Comparison of ENCODE assay signal across 8 cellular contexts in genomic region chr6:27687154-27688013, GRCh38.
DNase-seq lines count a peak whose midpoint lies in the region; TF ChIP-seq lines count a peak whose summit lies in the region.

No MANE protein-coding gene starts in this region.

- no peaks in the 10 kb centered on the region for H4K20me1 ChIP-seq in Loucy (ENCODE audit: insufficient read depth, low read length, poor library complexity, severe bottlenecking)

- no peaks in the 10 kb centered on the region for H3K79me2 ChIP-seq in Loucy (ENCODE audit: insufficient read depth, low read length)

- peaks cover 21% of the 10 kb centered on the region for H3K9me3 Mint-ChIP-seq in glutamatergic neuron (ENCODE audit: unreplicated experiment)

- H3K27me3 ChIP-seq in HAP-1 (ENCODE audit: low read depth), result no peaks in the 10 kb centered on the region
- H3K27me3 ChIP-seq in Loucy (ENCODE audit: insufficient read depth, low read length, poor library complexity, severe bottlenecking), result no peaks in the 10 kb centered on the region
- H3K27me3 ChIP-seq in SJSA1 (replicated peaks), result no peaks in the 10 kb centered on the region
- H3K27me3 ChIP-seq in ovary, result no peaks in the 10 kb centered on the region
- peaks cover 0 to 8% of the 10 kb centered on the region in 2 donors for H3K27me3 ChIP-seq in tibial nerve

- H3K9me3 ChIP-seq in HAP-1 (no peaks in the 10 kb centered on the region), Loucy (ENCODE audit: insufficient read depth, low read depth, low read length) (no peaks in the 10 kb centered on the region), SJSA1 (replicated peaks) (no peaks in the 10 kb centered on the region; the same call in 1 of the 2 replicates), ovary (no peaks in the 10 kb centered on the region), tibial nerve (peaks cover 0 to 12% (median 0%) of the 10 kb centered on the region in 4 donors)

- intact Hi-C loops in ovary (cut with DNase I), result loop anchor here in 1 of 4 donors (10.0 kb wide), 1 partner anchor 213 kb away; the partner anchor contains the start of gene ZNF184

- H3K4me1 ChIP-seq in HAP-1, result peaks cover 4% of the 10 kb centered on the region
- no peaks in the 10 kb centered on the region for H3K4me1 ChIP-seq in Loucy (ENCODE audit: insufficient read depth, low read length, poor library complexity, severe bottlenecking)
- H3K4me1 ChIP-seq in SJSA1 (replicated peaks), result peaks cover 3% of the 10 kb centered on the region; the same call in 1 of the 2 replicates
- H3K4me1 ChIP-seq in ovary (ENCODE audit: insufficient read depth), result peaks cover 1% of the 10 kb centered on the region
- H3K4me1 ChIP-seq in tibial nerve, result peaks cover 0 to 6% (median 0%) of the 10 kb centered on the region in 4 donors

- in situ Hi-C loops in HAP-1 (cut with MboI; ENCODE audit: low sequenced_read_pairs), result no loop called here

- H2AFZ ChIP-seq in Loucy (ENCODE audit: low read length), result peak overlapping the region; percentile 95

- H3K9ac ChIP-seq in Loucy (ENCODE audit: low read depth, low read length, poor library complexity, severe bottlenecking), result peak overlapping the region; percentile 87

- H3K36me3 Mint-ChIP-seq in glutamatergic neuron (ENCODE audit: unreplicated experiment), result no peaks in the 10 kb centered on the region

- TF ChIP-seq CTCF in Loucy (conservative IDR thresholded peaks at IDR 0.05; ENCODE audit: low read length) (peak; percentile 86), glutamatergic neuron (IDR thresholded peaks at IDR 0.05; ENCODE audit: partially characterized antibody, unreplicated experiment) (peak; percentile 58), ovary (IDR thresholded peaks at IDR 0.05) (peak; percentile 56 to 68 (median 57)), tibial nerve (IDR thresholded peaks at IDR 0.05) (peak in 3 of 5 experiments; percentile 33 to 37 (median 35))

- TF ChIP-seq POLR2A in ovary (IDR thresholded peaks at IDR 0.05) (no peak), tibial nerve (IDR thresholded peaks at IDR 0.05) (no peak)

- H3K9me2 ChIP-seq in Loucy (replicated peaks; ENCODE audit: low read depth, low read length), result no peaks in the 10 kb centered on the region

- 0 to 1% (median 1%) methylated on average over 43 of the region's 43 CpGs for WGBS in ovary, 3 donors
- WGBS in tibial nerve, 2 donors, result 1 to 2% methylated on average over 28 to 43 of the region's 43 CpGs

- peaks cover 4% of the 10 kb centered on the region; the same call in 1 of the 2 replicates for H3F3A ChIP-seq in Loucy (ENCODE audit: low read depth)

- no peak overlapping the region for H3K27ac ChIP-seq in SJSA1
- H3K27ac ChIP-seq in ovary, result peak overlapping the region; percentile 48 to 74
- peak overlapping the region in 1 of 4 donors; percentile 18 for H3K27ac ChIP-seq in tibial nerve

- DNase-seq in GM03348 (ENCODE audit: low spot score), result peak; percentile 86
- DNase-seq in HAP-1 (ENCODE audit: low spot score in 2 of 2), result peak; percentile 81 to 91
- peak; percentile 77 to 81 for DNase-seq in SJSA1 (ENCODE audit: low read depth in 1 of 2, low spot score in 2 of 2)
- peak; percentile 32 to 57 (median 41) for DNase-seq in activated naive CD4-positive, alpha-beta T cell (lab: John Stamatoyannopoulos, UW)
- peak; percentile 95 for DNase-seq in glutamatergic neuron
- peak; percentile 78 to 82 (median 81) for DNase-seq in ovary
- DNase-seq in tibial nerve (ENCODE audit: low spot score in 2 of 2), result peak; percentile 23 to 45

- H3K4me3 ChIP-seq in HAP-1 (peak overlapping the region; percentile 61), Loucy (ENCODE audit: low read length, poor library complexity, severe bottlenecking) (peak overlapping the region; percentile 92), SJSA1 (peak overlapping the region; percentile 43), ovary (peak overlapping the region; percentile 39), tibial nerve (peak overlapping the region; percentile 15 to 53 (median 40))

- H3K4me3 Mint-ChIP-seq in glutamatergic neuron (ENCODE audit: unreplicated experiment), result peak overlapping the region; percentile 97

- peaks cover 24% of the 10 kb centered on the region for H3K27me3 Mint-ChIP-seq in glutamatergic neuron (ENCODE audit: unreplicated experiment)

- H3K27ac Mint-ChIP-seq in glutamatergic neuron (ENCODE audit: unreplicated experiment), result peak overlapping the region; percentile 99

- TF ChIP-seq EP300 in ovary (IDR thresholded peaks at IDR 0.05), result no peak
- TF ChIP-seq EP300 in tibial nerve (IDR thresholded peaks at IDR 0.05), result no peak

- H3K36me3 ChIP-seq in HAP-1 (replicated peaks) (no peaks in the 10 kb centered on the region), Loucy (ENCODE audit: insufficient read depth, low read length) (no peaks in the 10 kb centered on the region), SJSA1 (no peaks in the 10 kb centered on the region), ovary (no peaks in the 10 kb centered on the region), tibial nerve (no peaks in the 10 kb centered on the region)

- peak overlapping the region; percentile 74 for H3K4me2 ChIP-seq in Loucy (ENCODE audit: low read depth, low read length, poor library complexity, severe bottlenecking)

- no peaks in the 10 kb centered on the region for H3K4me1 Mint-ChIP-seq in glutamatergic neuron (ENCODE audit: low read depth, unreplicated experiment)

Comparison
In these comparisons a context has a peak if more than half of its experiments do, and no peak if none do; other contexts are left out.
1. DNase-seq: peak in every context shown above with its lines; median percentile 95 in glutamatergic neuron; 86 in GM03348; 86 in HAP-1; 81 in ovary; 79 in SJSA1; 41 in activated naive CD4-positive, alpha-beta T cell; 34 in tibial nerve.
2. H3K4me3 ChIP-seq: peak in every context shown above with its lines; median percentile 92 in Loucy; 61 in HAP-1; 43 in SJSA1; 40 in tibial nerve; 39 in ovary.
3. CTCF ChIP-seq: peak in every context shown above with its lines; median percentile 86 in Loucy; 58 in glutamatergic neuron; 57 in ovary; 35 in tibial nerve.